Comparison of ENCODE assay signal across 29 cellular contexts in the genomic region with DNA sequence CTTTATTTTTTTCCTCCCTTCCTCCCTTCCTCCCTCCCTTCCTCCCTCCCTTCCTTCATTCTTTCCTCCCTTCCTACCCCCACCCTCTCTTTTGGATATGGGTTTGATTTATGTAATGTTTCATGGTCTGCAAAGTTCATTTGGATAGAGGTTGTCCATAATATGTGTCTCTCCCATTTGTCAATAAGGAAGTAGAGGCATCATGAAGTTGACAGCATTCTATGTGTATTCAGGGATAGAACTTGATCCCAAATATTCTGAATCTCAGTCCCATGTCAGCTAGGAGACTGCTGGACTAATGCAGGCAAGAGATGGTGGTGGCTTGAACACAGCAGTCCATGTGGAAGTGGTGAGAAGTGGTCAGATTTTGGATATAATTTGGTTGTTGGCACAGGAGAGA.
"Had no signal": no experiment of that assay in that cellular context is flagged by ENCODE, and none has a peak within 500 bp of the region (broad histone marks: within the 10 kb centered on the region; RNA-seq: fewer than 3 reads in every experiment).

No MANE protein-coding gene starts in this region.

- H3K9ac ChIP-seq: neural progenitor cell, parathyroid adenoma had no signal

- H3K4me3 ChIP-seq: neural progenitor cell, ovary, psoas muscle, skin epidermis, smooth muscle cell, spleen, suprapubic skin, testis, tibial artery, transverse colon, upper lobe of left lung, vagina had no signal

- ATAC-seq: natural killer cell; psoas muscle; right cardiac atrium; sciatic nerve; stimulated activated memory B cell treated with anti-CD40 and anti-IgM and Interleukin-4, amounts not matched to agents 10 μg/mL and 1 μg/mL and 100 μg/mL, for 72 hours; stimulated activated naive CD8-positive, alpha-beta T cell treated with anti-CD3 and anti-CD28 coated beads, Interleukin-15, amount 100 ng/mL, for 72 hours; stimulated activated naive CD8-positive, alpha-beta T cell treated with anti-CD3 and anti-CD28 coated beads, Interleukin-15, Interleukin-2, amounts not matched to agents 100 U/mL and 50 U/mL, for 24 hours had no signal

- H3K4me1 ChIP-seq: neural progenitor cell, parathyroid adenoma, psoas muscle, spleen, suprapubic skin, testis, tibial artery, upper lobe of left lung, vagina had no signal

- FAIRE-seq: urothelium cell line had no signal

- H3K4me2 ChIP-seq: neural progenitor cell, smooth muscle cell had no signal

- H3K79me2 ChIP-seq: parathyroid adenoma had no signal

- H3K36me3 ChIP-seq: neural progenitor cell, ovary, spleen, suprapubic skin, tibial artery, transverse colon, upper lobe of left lung, vagina had no signal

- H2AFZ ChIP-seq: neural progenitor cell, parathyroid adenoma had no signal

- H3K27me3 ChIP-seq: ovary, testis, transverse colon, upper lobe of left lung, vagina had no signal

- H3K27ac ChIP-seq: neural progenitor cell, ovary, parathyroid adenoma, psoas muscle, skin epidermis, spleen, suprapubic skin, testis, tibial artery, upper lobe of left lung, vagina had no signal

- DNase-seq: natural killer cell; occipital lobe; posterior cingulate gyrus; psoas muscle; right cardiac atrium; spleen; stimulated activated CD4-positive, alpha-beta T cell treated with anti-CD3 and anti-CD28 coated beads, Interleukin-12 subunit alpha, Interleukin-12 subunit beta, amount 100 ng/mL, for 4 hours; stimulated activated CD4-positive, alpha-beta T cell treated with anti-CD3 and anti-CD28 coated beads, Interleukin-1b, Interleukin-23, amount 100 ng/mL, for 48 hours; stimulated activated CD4-positive, alpha-beta T cell treated with anti-CD3 and anti-CD28 coated beads, Interleukin-4, amount 100 ng/mL, for 1 hour; stimulated activated CD4-positive, alpha-beta T cell treated with anti-CD3 and anti-CD28 coated beads, Interleukin-4, amount 100 ng/mL, for 4 hours; stimulated activated CD8-positive, alpha-beta memory T cell treated with anti-CD3 and anti-CD28 coated beads, Interleukin-4, amount 100 ng/mL, for 48 hours; stimulated activated naive CD4-positive, alpha-beta T cell; stimulated activated naive CD8-positive, alpha-beta T cell treated with anti-CD3 and anti-CD28 coated beads, Interleukin-15, amount 100 ng/mL, for 72 hours; stimulated activated naive CD8-positive, alpha-beta T cell treated with anti-CD3 and anti-CD28 coated beads, Interleukin-15, Interleukin-2, amounts not matched to agents 100 U/mL and 50 U/mL, for 24 hours; substantia nigra; testis; tibial artery; transverse colon; upper lobe of left lung had no signal

- H3K9me3 ChIP-seq: ovary, psoas muscle, spleen, suprapubic skin, testis, transverse colon, upper lobe of left lung, vagina had no signal
